ENCODE assay signal across 9 cellular contexts in the genomic region with DNA sequence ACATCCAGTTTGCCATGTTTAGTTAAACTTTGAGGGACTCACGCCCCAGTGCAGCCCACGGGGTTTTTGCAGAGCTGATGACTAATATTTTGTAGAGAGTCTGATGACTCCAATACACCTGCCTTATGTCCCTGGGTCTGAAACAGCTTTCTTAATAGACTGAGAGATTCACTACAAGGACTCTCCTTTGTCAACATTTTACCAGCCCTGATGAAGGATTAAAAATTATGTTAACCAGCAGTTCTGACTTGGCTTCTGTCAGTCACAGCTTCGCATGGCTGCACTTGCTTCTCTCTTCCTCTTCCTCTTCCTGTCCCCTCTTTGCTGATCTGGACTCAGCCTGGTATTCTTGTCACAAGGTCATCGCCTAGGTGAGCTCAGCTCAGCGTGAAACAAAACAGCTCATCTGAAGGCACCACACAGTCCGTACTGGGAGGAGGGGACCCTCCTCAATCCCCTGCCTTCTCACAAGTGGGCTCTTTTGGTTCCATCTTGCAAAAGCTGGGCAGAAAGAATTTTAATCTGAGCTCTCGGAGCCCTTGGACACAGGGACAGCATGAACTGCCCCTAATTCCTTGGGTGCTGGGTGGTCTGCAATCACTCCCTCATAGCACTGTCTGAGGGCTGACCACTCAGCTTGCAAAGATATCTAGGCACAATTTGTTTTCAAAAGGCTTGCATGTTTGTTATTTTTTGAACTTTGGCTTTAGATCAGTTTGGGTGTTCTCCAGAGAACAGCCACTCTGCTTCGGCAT. TPM values are rescaled to one million over a fixed set of nuclear protein-coding genes. Genes with fewer than 3 reads are reported as not detected.
A peak's percentile ranks its signal among the peaks of the same experiment; 100 is the strongest.
DNase-seq lines count a peak whose midpoint lies in the region; ATAC-seq and TF ChIP-seq lines count a peak whose summit lies in the region.
"Had no signal": no experiment of that assay in that cellular context is flagged by ENCODE, and none has a peak within 500 bp of the region (broad histone marks: within the 10 kb centered on the region; RNA-seq: fewer than 3 reads in every experiment).

No MANE protein-coding gene starts in this region.

- H3K4me3 Mint-ChIP-seq in activated T-helper 17 cell treated with anti-CD3 and anti-CD28 coated beads, Interleukin-2, amount 50 U/mL, for 72 hours, result peak overlapping the region; percentile 56
- H3K4me3 Mint-ChIP-seq: dendritic cell treated with granulocyte-macrophage colony-stimulating factor and Interleukin-4, amounts not matched to agents 40 ng/mL and 50 ng/mL, for 4 days had no signal

- DNase-seq in DMS79 (lab: John Stamatoyannopoulos, UW) (peak; percentile 67), neuronal stem cell (ENCODE audit: low spot score) (no peak), body of pancreas (no peak), NCI-H146 (lab: John Stamatoyannopoulos, UW) (no peak), DMS 273 treated with DMSO at 0.1 percent for 48 hours (lab: John Stamatoyannopoulos, UW) (no peak)

- H3K79me1 ChIP-seq in neuronal stem cell (ENCODE audit: low read depth, low read length), result no peaks in the 10 kb centered on the region

- intact Hi-C loops in body of pancreas (cut with DNase I), result no loop called here

- peaks cover 0 to 9% of the 10 kb centered on the region in 2 donors for H3K4me1 ChIP-seq in neuronal stem cell (ENCODE audit: control insufficient read depth in 2 of 2, insufficient read depth in 1 of 2, low read depth in 1 of 2, low read length in 2 of 2)
- peaks cover 38% of the 10 kb centered on the region for H3K4me1 ChIP-seq in body of pancreas

- no peak overlapping the region for H3K9ac ChIP-seq in neuronal stem cell (ENCODE audit: low read depth, low read length, poor library complexity)

- no peak overlapping the region for H3K23ac ChIP-seq in neuronal stem cell (ENCODE audit: low read depth, low read length, poor library complexity)

- H3K36me3 Mint-ChIP-seq in activated T-helper 17 cell treated with anti-CD3 and anti-CD28 coated beads, Interleukin-2, amount 50 U/mL, for 72 hours (ENCODE audit: low read depth), result no peaks in the 10 kb centered on the region

- peaks cover 29% of the 10 kb centered on the region for H3K4me1 Mint-ChIP-seq in activated T-helper 17 cell treated with anti-CD3 and anti-CD28 coated beads, Interleukin-2, amount 50 U/mL, for 72 hours

- no peak overlapping the region for H2BK5ac ChIP-seq in neuronal stem cell (ENCODE audit: low read length)

- no peaks in the 10 kb centered on the region for H3K9me3 Mint-ChIP-seq in activated T-helper 17 cell treated with anti-CD3 and anti-CD28 coated beads, Interleukin-2, amount 50 U/mL, for 72 hours
- H3K9me3 Mint-ChIP-seq: dendritic cell treated with granulocyte-macrophage colony-stimulating factor and Interleukin-4, amounts not matched to agents 40 ng/mL and 50 ng/mL, for 4 days had no signal

- H3K27ac Mint-ChIP-seq in activated T-helper 17 cell treated with anti-CD3 and anti-CD28 coated beads, Interleukin-2, amount 50 U/mL, for 72 hours, result peak overlapping the region; percentile 10

- no peak overlapping the region for H3K4me3 ChIP-seq in neuronal stem cell (ENCODE audit: low read length in 2 of 2)
- no peak overlapping the region for H3K4me3 ChIP-seq in body of pancreas

- H4K8ac ChIP-seq in neuronal stem cell (ENCODE audit: low read depth, low read length), result no peak overlapping the region

- ATAC-seq in GM19372 (IDR thresholded peaks at IDR 0.05; ENCODE audit: low read depth, unreplicated experiment) (peak; percentile 53), HG03432 (IDR thresholded peaks at IDR 0.05; ENCODE audit: unreplicated experiment) (peak; percentile 68), body of pancreas (no peak)
- peak; percentile 55 for ATAC-seq in activated T-helper 17 cell treated with anti-CD3 and anti-CD28 coated beads, Interleukin-2, amount 50 U/mL, for 72 hours (replicated peaks)

- H3K4ac ChIP-seq in neuronal stem cell (ENCODE audit: low read length), result no peak overlapping the region

- no peak overlapping the region for H3K27ac ChIP-seq in neuronal stem cell (replicated peaks; ENCODE audit: low read length)
- peak overlapping the region in 2 of 4 donors; percentile 22 to 23 for H3K27ac ChIP-seq in body of pancreas

- no peak overlapping the region for H3K14ac ChIP-seq in neuronal stem cell (ENCODE audit: low read length)

- H3K27me3 Mint-ChIP-seq in activated T-helper 17 cell treated with anti-CD3 and anti-CD28 coated beads, Interleukin-2, amount 50 U/mL, for 72 hours, result no peaks in the 10 kb centered on the region
- H3K27me3 Mint-ChIP-seq: dendritic cell treated with granulocyte-macrophage colony-stimulating factor and Interleukin-4, amounts not matched to agents 40 ng/mL and 50 ng/mL, for 4 days had no signal

- TF ChIP-seq CTCF in body of pancreas (IDR thresholded peaks at IDR 0.05), result no peak

- no CpG with 5 or more reads among the region's 8 CpGs for WGBS in neuronal stem cell (ENCODE audit: extremely low coverage in 2 of 2, insufficient read length in 2 of 2, insufficient replicate concordance in 1 of 2), 2 donors
- 42% methylated on average over 8 of the region's 8 CpGs for WGBS in body of pancreas, 2 donors

- no peak overlapping the region for H2AFZ ChIP-seq in neuronal stem cell (ENCODE audit: low read length)

- no peak overlapping the region for H2AK5ac ChIP-seq in neuronal stem cell (ENCODE audit: low read depth, low read length)

- H2BK15ac ChIP-seq in neuronal stem cell (ENCODE audit: low read length), result no peak overlapping the region

- H2BK12ac ChIP-seq in neuronal stem cell (ENCODE audit: low read length), result no peak overlapping the region

- no peak for TF ChIP-seq POLR2A in body of pancreas (IDR thresholded peaks at IDR 0.05)

- H3K4me2 ChIP-seq in neuronal stem cell (ENCODE audit: insufficient read depth, low read length, poor library complexity, severe bottlenecking), result no peak overlapping the region

- H3K18ac ChIP-seq in neuronal stem cell (ENCODE audit: low read length), result peak overlapping the region; percentile 32

- no peak overlapping the region for H4K91ac ChIP-seq in neuronal stem cell (ENCODE audit: low read depth, low read length, poor library complexity)

- H3K27me3 ChIP-seq in neuronal stem cell (ENCODE audit: control insufficient read depth in 3 of 3, insufficient read depth in 3 of 3, low read depth in 1 of 3, low read length in 3 of 3), result no peaks in the 10 kb centered on the region
- no peaks in the 10 kb centered on the region for H3K27me3 ChIP-seq in body of pancreas

- H3K36me3 ChIP-seq in neuronal stem cell (replicated peaks in 1 of 2; ENCODE audit: control insufficient read depth in 2 of 2, insufficient read depth in 2 of 2, low read length in 2 of 2), result no peaks in the 10 kb centered on the region
- no peaks in the 10 kb centered on the region for H3K36me3 ChIP-seq in body of pancreas (replicated peaks in 1 of 2; ENCODE audit: insufficient read depth in 1 of 2, low read depth in 2 of 2)

- no peak overlapping the region for H2BK120ac ChIP-seq in neuronal stem cell (ENCODE audit: low read depth, low read length)

- H3K9me3 ChIP-seq in neuronal stem cell (replicated peaks in 1 of 2; ENCODE audit: control insufficient read depth in 2 of 2, insufficient read depth in 1 of 2, low read depth in 1 of 2, low read length in 2 of 2) (no peaks in the 10 kb centered on the region), body of pancreas (no peaks in the 10 kb centered on the region)

RNA-seq across cellular contexts. Expression of gene POU2AF1, which starts 38.1 kb away (rescaled TPM):
- 10 to 100 TPM in 1 of 2 donors, 1 to 10 TPM in 1; 6.4 to 36.6 TPM for total RNA-seq in activated T-helper 17 cell treated with anti-CD3 and anti-CD28 coated beads, Interleukin-2, amount 50 U/mL, for 72 hours
- polyA plus RNA-seq in neuronal stem cell (2013, experiment 1 of 2), result not detected
- not detected for polyA plus RNA-seq in neuronal stem cell (2013, experiment 2 of 2)
- total RNA-seq in body of pancreas, result 1 to 10 TPM in 1 of 2 donors, not detected in 1; 8.9 TPM
